Comparison of ENCODE assay signal across 1 cellular context in the genomic region with DNA sequence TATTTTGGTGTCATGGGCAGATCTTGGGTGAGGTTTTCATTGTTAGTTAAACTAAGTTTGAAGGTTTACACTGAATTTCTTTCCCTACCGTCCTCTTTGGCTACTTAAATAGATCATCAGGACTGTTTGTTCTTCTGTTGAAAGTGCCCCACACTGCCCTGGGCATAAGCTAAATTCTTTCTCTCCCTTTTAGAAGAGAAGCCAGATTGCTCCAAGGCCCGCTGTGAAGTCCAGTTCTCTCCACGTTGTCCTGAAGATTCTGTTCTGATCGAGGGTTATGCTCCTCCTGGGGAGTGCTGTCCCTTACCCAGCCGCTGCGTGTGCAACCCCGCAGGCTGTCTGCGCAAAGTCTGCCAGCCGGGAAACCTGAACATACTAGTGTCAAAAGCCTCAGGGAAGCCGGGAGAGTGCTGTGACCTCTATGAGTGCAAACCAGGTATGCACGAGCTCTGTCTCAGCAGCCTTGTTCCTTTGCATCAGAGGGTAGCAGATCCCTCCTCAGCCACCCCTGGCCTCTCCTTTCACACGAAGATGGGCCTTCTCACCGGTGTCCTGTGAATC.
TF ChIP-seq lines count a peak whose summit lies in the region.

No MANE protein-coding gene starts in this region.

TF ChIP-seq in endothelial cell of umbilical vein, 7 proteins besides CTCF, POLR2A, EP300 and RAD21 (continued from another document):
- TF ChIP-seq MAX (IDR thresholded peaks at IDR 0.05; ENCODE audit: insufficient read depth, insufficient read length) = no peak
- TF ChIP-seq EZH2 (IDR thresholded peaks at IDR 0.05; ENCODE audit: borderline replicate concordance, low read depth, low read length, severe bottlenecking) = no peak
- no peak for TF ChIP-seq GATA2 (IDR thresholded peaks at IDR 0.05; ENCODE audit: insufficient read depth, insufficient read length, low read depth, low read length)
